1 cellular context compared by ENCODE assay signal in the genomic region with DNA sequence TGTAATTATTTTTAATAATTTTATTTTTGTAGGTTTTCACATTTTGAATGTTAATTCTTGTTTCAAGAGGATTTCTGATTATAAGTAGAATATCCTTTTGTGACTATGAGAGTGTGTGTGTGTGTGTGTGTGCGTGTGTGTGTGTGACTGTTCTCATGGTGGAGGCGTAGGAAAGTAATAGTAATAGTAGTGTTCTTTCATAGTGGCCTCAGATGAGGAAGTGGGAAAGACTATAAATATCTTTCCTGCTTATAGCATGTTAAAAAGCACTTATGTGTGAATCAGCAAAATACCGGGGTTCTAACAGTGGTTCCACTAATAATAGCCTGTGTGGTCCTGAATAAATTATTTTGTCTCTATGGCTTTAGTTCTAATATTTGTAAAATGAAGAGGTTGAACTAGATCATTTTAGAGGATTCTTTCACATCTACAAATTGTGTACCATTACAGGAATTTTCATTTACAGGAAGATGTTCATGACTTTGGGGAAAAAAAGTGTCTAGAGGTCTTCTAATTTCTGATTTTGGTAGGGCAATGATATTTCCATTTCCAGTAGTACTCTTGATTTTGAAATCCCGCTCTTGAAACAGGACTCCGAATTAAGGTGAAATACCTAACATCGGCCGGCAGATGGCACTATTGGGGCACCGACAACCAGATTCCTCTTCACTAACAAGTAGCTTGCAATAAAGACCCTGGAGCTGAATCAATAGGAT.
TF ChIP-seq lines count a peak whose summit lies in the region.

No MANE protein-coding gene starts in this region.

TF ChIP-seq in GM12878, 131 proteins besides CTCF, POLR2A, EP300 and RAD21 (continues in another document):
- TF ChIP-seq, protein P1, sequence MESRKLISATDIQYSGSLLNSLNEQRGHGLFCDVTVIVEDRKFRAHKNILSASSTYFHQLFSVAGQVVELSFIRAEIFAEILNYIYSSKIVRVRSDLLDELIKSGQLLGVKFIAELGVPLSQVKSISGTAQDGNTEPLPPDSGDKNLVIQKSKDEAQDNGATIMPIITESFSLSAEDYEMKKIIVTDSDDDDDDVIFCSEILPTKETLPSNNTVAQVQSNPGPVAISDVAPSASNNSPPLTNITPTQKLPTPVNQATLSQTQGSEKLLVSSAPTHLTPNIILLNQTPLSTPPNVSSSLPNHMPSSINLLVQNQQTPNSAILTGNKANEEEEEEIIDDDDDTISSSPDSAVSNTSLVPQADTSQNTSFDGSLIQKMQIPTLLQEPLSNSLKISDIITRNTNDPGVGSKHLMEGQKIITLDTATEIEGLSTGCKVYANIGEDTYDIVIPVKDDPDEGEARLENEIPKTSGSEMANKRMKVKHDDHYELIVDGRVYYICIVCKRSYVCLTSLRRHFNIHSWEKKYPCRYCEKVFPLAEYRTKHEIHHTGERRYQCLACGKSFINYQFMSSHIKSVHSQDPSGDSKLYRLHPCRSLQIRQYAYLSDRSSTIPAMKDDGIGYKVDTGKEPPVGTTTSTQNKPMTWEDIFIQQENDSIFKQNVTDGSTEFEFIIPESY (IDR thresholded peaks at IDR 0.05), result no peak
- no peak; the same call in 1 of the 2 replicates for TF ChIP-seq SREBF1 (IDR thresholded peaks at IDR 0.05; ENCODE audit: low read length)
- TF ChIP-seq, protein P2, sequence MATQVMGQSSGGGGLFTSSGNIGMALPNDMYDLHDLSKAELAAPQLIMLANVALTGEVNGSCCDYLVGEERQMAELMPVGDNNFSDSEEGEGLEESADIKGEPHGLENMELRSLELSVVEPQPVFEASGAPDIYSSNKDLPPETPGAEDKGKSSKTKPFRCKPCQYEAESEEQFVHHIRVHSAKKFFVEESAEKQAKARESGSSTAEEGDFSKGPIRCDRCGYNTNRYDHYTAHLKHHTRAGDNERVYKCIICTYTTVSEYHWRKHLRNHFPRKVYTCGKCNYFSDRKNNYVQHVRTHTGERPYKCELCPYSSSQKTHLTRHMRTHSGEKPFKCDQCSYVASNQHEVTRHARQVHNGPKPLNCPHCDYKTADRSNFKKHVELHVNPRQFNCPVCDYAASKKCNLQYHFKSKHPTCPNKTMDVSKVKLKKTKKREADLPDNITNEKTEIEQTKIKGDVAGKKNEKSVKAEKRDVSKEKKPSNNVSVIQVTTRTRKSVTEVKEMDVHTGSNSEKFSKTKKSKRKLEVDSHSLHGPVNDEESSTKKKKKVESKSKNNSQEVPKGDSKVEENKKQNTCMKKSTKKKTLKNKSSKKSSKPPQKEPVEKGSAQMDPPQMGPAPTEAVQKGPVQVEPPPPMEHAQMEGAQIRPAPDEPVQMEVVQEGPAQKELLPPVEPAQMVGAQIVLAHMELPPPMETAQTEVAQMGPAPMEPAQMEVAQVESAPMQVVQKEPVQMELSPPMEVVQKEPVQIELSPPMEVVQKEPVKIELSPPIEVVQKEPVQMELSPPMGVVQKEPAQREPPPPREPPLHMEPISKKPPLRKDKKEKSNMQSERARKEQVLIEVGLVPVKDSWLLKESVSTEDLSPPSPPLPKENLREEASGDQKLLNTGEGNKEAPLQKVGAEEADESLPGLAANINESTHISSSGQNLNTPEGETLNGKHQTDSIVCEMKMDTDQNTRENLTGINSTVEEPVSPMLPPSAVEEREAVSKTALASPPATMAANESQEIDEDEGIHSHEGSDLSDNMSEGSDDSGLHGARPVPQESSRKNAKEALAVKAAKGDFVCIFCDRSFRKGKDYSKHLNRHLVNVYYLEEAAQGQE (IDR thresholded peaks at IDR 0.05; ENCODE audit: low read depth, low read length), result no peak
- TF ChIP-seq YBX1 (IDR thresholded peaks at IDR 0.05), result no peak
- TF ChIP-seq IRF4 (IDR thresholded peaks at IDR 0.05; ENCODE audit: low read depth, low read length), result peak; percentile 91; the same call in 1 of the 2 replicates
- TF ChIP-seq HDAC6 (IDR thresholded peaks at IDR 0.05; ENCODE audit: unreplicated experiment), result no peak
- TF ChIP-seq PAX8 (IDR thresholded peaks at IDR 0.05), result no peak
- TF ChIP-seq ATF7 (IDR thresholded peaks at IDR 0.05; ENCODE audit: low read depth), result peak; percentile 83
- peak; percentile 67 for TF ChIP-seq IKZF1 (conservative IDR thresholded peaks at IDR 0.05)
- TF ChIP-seq NR2F1 (conservative IDR thresholded peaks at IDR 0.05), result no peak
- TF ChIP-seq NFYA (IDR thresholded peaks at IDR 0.05; ENCODE audit: borderline replicate concordance, low read depth, low read length), result no peak
- TF ChIP-seq SUZ12 (IDR thresholded peaks at IDR 0.05; ENCODE audit: unreplicated experiment), result no peak
- TF ChIP-seq POU2F2 (IDR thresholded peaks at IDR 0.05; ENCODE audit: borderline replicate concordance, low read depth, low read length), result 0 out of 3 replicates have a peak, but pooled peaks have one; percentile 37
- TF ChIP-seq, protein P3, sequence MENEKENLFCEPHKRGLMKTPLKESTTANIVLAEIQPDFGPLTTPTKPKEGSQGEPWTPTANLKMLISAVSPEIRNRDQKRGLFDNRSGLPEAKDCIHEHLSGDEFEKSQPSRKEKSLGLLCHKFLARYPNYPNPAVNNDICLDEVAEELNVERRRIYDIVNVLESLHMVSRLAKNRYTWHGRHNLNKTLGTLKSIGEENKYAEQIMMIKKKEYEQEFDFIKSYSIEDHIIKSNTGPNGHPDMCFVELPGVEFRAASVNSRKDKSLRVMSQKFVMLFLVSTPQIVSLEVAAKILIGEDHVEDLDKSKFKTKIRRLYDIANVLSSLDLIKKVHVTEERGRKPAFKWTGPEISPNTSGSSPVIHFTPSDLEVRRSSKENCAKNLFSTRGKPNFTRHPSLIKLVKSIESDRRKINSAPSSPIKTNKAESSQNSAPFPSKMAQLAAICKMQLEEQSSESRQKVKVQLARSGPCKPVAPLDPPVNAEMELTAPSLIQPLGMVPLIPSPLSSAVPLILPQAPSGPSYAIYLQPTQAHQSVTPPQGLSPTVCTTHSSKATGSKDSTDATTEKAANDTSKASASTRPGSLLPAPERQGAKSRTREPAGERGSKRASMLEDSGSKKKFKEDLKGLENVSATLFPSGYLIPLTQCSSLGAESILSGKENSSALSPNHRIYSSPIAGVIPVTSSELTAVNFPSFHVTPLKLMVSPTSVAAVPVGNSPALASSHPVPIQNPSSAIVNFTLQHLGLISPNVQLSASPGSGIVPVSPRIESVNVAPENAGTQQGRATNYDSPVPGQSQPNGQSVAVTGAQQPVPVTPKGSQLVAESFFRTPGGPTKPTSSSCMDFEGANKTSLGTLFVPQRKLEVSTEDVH (IDR thresholded peaks at IDR 0.05; ENCODE audit: low read depth, partially characterized antibody), result no peak
- 0 out of 2 replicates have a peak, but pooled peaks have one; percentile 19 for TF ChIP-seq RB1 (IDR thresholded peaks at IDR 0.05; ENCODE audit: borderline replicate concordance)
- TF ChIP-seq, protein P4, sequence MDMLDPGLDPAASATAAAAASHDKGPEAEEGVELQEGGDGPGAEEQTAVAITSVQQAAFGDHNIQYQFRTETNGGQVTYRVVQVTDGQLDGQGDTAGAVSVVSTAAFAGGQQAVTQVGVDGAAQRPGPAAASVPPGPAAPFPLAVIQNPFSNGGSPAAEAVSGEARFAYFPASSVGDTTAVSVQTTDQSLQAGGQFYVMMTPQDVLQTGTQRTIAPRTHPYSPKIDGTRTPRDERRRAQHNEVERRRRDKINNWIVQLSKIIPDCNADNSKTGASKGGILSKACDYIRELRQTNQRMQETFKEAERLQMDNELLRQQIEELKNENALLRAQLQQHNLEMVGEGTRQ (IDR thresholded peaks at IDR 0.05; ENCODE audit: borderline replicate concordance, low read depth, low read length), result no peak
- TF ChIP-seq, protein P5, sequence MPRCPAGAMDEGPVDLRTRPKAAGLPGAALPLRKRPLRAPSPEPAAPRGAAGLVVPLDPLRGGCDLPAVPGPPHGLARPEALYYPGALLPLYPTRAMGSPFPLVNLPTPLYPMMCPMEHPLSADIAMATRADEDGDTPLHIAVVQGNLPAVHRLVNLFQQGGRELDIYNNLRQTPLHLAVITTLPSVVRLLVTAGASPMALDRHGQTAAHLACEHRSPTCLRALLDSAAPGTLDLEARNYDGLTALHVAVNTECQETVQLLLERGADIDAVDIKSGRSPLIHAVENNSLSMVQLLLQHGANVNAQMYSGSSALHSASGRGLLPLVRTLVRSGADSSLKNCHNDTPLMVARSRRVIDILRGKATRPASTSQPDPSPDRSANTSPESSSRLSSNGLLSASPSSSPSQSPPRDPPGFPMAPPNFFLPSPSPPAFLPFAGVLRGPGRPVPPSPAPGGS (IDR thresholded peaks at IDR 0.05; ENCODE audit: borderline replicate concordance, insufficient read depth, low read depth, low read length, poor library complexity, severe bottlenecking), result no peak
- no peak for TF ChIP-seq LARP7 (IDR thresholded peaks at IDR 0.05)
- peak; percentile 90 to 91 for TF ChIP-seq IKZF2 (IDR thresholded peaks at IDR 0.05)
- no peak for TF ChIP-seq HDAC2 (IDR thresholded peaks at IDR 0.05)
- TF ChIP-seq SMARCA5 (IDR thresholded peaks at IDR 0.05), result peak; percentile 96
- peak; percentile 99 for TF ChIP-seq MEF2A (IDR thresholded peaks at IDR 0.05; ENCODE audit: insufficient read depth, low read depth, low read length)
- TF ChIP-seq, protein P6, sequence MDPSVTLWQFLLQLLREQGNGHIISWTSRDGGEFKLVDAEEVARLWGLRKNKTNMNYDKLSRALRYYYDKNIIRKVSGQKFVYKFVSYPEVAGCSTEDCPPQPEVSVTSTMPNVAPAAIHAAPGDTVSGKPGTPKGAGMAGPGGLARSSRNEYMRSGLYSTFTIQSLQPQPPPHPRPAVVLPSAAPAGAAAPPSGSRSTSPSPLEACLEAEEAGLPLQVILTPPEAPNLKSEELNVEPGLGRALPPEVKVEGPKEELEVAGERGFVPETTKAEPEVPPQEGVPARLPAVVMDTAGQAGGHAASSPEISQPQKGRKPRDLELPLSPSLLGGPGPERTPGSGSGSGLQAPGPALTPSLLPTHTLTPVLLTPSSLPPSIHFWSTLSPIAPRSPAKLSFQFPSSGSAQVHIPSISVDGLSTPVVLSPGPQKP (IDR thresholded peaks at IDR 0.05; ENCODE audit: low read depth, low read length), result no peak
- no peak for TF ChIP-seq KLF5 (IDR thresholded peaks at IDR 0.05; ENCODE audit: partially characterized antibody)
- 0 out of 2 replicates have a peak, but pooled peaks have one; percentile 53 for TF ChIP-seq CBFB (IDR thresholded peaks at IDR 0.05; ENCODE audit: low read depth)
- TF ChIP-seq TARDBP (IDR thresholded peaks at IDR 0.05; ENCODE audit: borderline replicate concordance), result no peak
- no peak for TF ChIP-seq EGR1 (IDR thresholded peaks at IDR 0.05; ENCODE audit: borderline replicate concordance in 1 of 2, low read depth in 2 of 2, low read length in 2 of 2)
- TF ChIP-seq CBX3 (IDR thresholded peaks at IDR 0.05; ENCODE audit: borderline replicate concordance, low read depth), result no peak
- no peak for TF ChIP-seq TCF3 (IDR thresholded peaks at IDR 0.05; ENCODE audit: borderline replicate concordance, insufficient read depth, low read depth, low read length)
- TF ChIP-seq TCF12 (IDR thresholded peaks at IDR 0.05; ENCODE audit: low read depth, low read length), result peak; percentile 63; the same call in 1 of the 2 replicates
- TF ChIP-seq, protein P7, sequence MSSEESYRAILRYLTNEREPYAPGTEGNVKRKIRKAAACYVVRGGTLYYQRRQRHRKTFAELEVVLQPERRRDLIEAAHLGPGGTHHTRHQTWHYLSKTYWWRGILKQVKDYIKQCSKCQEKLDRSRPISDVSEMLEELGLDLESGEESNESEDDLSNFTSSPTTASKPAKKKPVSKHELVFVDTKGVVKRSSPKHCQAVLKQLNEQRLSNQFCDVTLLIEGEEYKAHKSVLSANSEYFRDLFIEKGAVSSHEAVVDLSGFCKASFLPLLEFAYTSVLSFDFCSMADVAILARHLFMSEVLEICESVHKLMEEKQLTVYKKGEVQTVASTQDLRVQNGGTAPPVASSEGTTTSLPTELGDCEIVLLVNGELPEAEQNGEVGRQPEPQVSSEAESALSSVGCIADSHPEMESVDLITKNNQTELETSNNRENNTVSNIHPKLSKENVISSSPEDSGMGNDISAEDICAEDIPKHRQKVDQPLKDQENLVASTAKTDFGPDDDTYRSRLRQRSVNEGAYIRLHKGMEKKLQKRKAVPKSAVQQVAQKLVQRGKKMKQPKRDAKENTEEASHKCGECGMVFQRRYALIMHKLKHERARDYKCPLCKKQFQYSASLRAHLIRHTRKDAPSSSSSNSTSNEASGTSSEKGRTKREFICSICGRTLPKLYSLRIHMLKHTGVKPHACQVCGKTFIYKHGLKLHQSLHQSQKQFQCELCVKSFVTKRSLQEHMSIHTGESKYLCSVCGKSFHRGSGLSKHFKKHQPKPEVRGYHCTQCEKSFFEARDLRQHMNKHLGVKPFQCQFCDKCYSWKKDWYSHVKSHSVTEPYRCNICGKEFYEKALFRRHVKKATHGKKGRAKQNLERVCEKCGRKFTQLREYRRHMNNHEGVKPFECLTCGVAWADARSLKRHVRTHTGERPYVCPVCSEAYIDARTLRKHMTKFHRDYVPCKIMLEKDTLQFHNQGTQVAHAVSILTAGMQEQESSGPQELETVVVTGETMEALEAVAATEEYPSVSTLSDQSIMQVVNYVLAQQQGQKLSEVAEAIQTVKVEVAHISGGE (CRISPR knock-in tag; IDR thresholded peaks at IDR 0.05), result no peak
- TF ChIP-seq ZZZ3 (IDR thresholded peaks at IDR 0.05; ENCODE audit: control insufficient read depth, insufficient read length, low read depth), result no peak
- no peak for TF ChIP-seq ZNF384 (IDR thresholded peaks at IDR 0.05; ENCODE audit: borderline replicate concordance, low read depth, low read length)
- peak; percentile 83; the same call in 1 of the 2 replicates for TF ChIP-seq ZNF217 (IDR thresholded peaks at IDR 0.05)
- TF ChIP-seq YY1 (IDR thresholded peaks at IDR 0.05; ENCODE audit: low read depth, low read length), result 0 out of 2 replicates have a peak, but pooled peaks have one; percentile 17
- TF ChIP-seq, protein P8, sequence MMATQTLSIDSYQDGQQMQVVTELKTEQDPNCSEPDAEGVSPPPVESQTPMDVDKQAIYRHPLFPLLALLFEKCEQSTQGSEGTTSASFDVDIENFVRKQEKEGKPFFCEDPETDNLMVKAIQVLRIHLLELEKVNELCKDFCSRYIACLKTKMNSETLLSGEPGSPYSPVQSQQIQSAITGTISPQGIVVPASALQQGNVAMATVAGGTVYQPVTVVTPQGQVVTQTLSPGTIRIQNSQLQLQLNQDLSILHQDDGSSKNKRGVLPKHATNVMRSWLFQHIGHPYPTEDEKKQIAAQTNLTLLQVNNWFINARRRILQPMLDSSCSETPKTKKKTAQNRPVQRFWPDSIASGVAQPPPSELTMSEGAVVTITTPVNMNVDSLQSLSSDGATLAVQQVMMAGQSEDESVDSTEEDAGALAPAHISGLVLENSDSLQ (IDR thresholded peaks at IDR 0.05), result 0 out of 2 replicates have a peak, but pooled peaks have one; percentile 30
- TF ChIP-seq, protein P9, sequence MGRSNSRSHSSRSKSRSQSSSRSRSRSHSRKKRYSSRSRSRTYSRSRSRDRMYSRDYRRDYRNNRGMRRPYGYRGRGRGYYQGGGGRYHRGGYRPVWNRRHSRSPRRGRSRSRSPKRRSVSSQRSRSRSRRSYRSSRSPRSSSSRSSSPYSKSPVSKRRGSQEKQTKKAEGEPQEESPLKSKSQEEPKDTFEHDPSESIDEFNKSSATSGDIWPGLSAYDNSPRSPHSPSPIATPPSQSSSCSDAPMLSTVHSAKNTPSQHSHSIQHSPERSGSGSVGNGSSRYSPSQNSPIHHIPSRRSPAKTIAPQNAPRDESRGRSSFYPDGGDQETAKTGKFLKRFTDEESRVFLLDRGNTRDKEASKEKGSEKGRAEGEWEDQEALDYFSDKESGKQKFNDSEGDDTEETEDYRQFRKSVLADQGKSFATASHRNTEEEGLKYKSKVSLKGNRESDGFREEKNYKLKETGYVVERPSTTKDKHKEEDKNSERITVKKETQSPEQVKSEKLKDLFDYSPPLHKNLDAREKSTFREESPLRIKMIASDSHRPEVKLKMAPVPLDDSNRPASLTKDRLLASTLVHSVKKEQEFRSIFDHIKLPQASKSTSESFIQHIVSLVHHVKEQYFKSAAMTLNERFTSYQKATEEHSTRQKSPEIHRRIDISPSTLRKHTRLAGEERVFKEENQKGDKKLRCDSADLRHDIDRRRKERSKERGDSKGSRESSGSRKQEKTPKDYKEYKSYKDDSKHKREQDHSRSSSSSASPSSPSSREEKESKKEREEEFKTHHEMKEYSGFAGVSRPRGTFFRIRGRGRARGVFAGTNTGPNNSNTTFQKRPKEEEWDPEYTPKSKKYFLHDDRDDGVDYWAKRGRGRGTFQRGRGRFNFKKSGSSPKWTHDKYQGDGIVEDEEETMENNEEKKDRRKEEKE (IDR thresholded peaks at IDR 0.05), result no peak
